In genomic region chr11:120343429-120343828, GRCh38 we compare ENCODE assay signal across 8 cellular contexts. TPM values are rescaled to one million over a fixed set of nuclear protein-coding genes. Genes with fewer than 3 reads are reported as not detected.
DNase-seq lines count a peak whose midpoint lies in the region; ATAC-seq and TF ChIP-seq lines count a peak whose summit lies in the region.

No MANE protein-coding gene starts in this region.

- intact Hi-C loops in left ventricle myocardium superior (cut with micrococcal nuclease): loop anchor here (10.0 kb wide), 1 partner anchor 51 kb away; no protein-coding TSS in a partner anchor

- DNase-seq in GM12865 (ENCODE audit: low read depth): peak; percentile 78
- DNase-seq in left ventricle myocardium superior: no peak
- no peak for DNase-seq in NCI-H146 treated with DMSO at 0.1 percent for 48 hours (lab: John Stamatoyannopoulos, UW; ENCODE audit: unreplicated experiment)
- DNase-seq in occipital lobe (lab: John Stamatoyannopoulos, UW): no peak
- no peak for DNase-seq in brain microvascular endothelial cell
- no peak for DNase-seq in DMS153 (lab: John Stamatoyannopoulos, UW)

- no peak overlapping the region for H3K27ac ChIP-seq in brain microvascular endothelial cell

- H3K27me3 ChIP-seq in brain microvascular endothelial cell (replicated peaks): no peaks in the 10 kb centered on the region

- in situ Hi-C loops in brain microvascular endothelial cell (cut with HindIII; ENCODE audit: low pct_ligation_motif_present, low sequenced_read_pairs): no loop called here

- TF ChIP-seq CTCF in GM12865 (IDR thresholded peaks at IDR 0.05; ENCODE audit: insufficient read depth, low read depth, low read length, missing control alignments) (no peak), brain microvascular endothelial cell (IDR thresholded peaks at IDR 0.05; ENCODE audit: low read depth, low read length, missing control alignments) (no peak)

- no peaks in the 10 kb centered on the region for H3K36me3 ChIP-seq in brain microvascular endothelial cell (replicated peaks)

- H3K4me3 ChIP-seq in GM12865 (ENCODE audit: low read depth, low read length) (no peak overlapping the region), brain microvascular endothelial cell (ENCODE audit: low read depth, low read length) (no peak overlapping the region)

- ATAC-seq in GM21390 (IDR thresholded peaks at IDR 0.05; ENCODE audit: unreplicated experiment) (peak; percentile 50), HG03571 (IDR thresholded peaks at IDR 0.05; ENCODE audit: unreplicated experiment) (peak; percentile 64), left ventricle myocardium superior (peak; percentile 7)

RNA-seq across cellular contexts. Expression of gene ARHGEF12, which starts 7.2 kb away (rescaled TPM):
- 92.5 TPM for total RNA-seq in left ventricle myocardium superior
- total RNA-seq in occipital lobe: 235 TPM

RNA-seq across cellular contexts. Expression of gene TLCD5, which starts 18.3 kb away (rescaled TPM):
- total RNA-seq in left ventricle myocardium superior: 9.1 TPM
- total RNA-seq in occipital lobe: 22.9 TPM

Comparison
In these comparisons a context has a peak if more than half of its experiments do, and no peak if none do; other contexts are left out.
1. ATAC-seq: peak in every context shown above with its lines; median percentile 64 in HG03571; 50 in GM21390; 7 in left ventricle myocardium superior.